In genomic region chr2:227545990-227546389, GRCh38 we compare ENCODE assay signal across 12 cellular contexts. TPM values are rescaled to one million over a fixed set of nuclear protein-coding genes. Genes with fewer than 3 reads are reported as not detected.
DNase-seq lines count a peak whose midpoint lies in the region; TF ChIP-seq lines count a peak whose summit lies in the region.
"Had no signal": no experiment of that assay in that cellular context is flagged by ENCODE, and none has a peak within 500 bp of the region (broad histone marks: within the 10 kb centered on the region; RNA-seq: fewer than 3 reads in every experiment).

No MANE protein-coding gene starts in this region.

- DNase-seq in activated T-cell treated with anti-CD3 and anti-CD28 coated beads for 48 hours (ENCODE audit: low read depth) (peak; percentile 12), MG63 (peak; percentile 4), astrocyte of the spinal cord (ENCODE audit: low read depth, low spot score) (no peak), germinal center (ENCODE audit: low spot score) (no peak), NCI-H2171 (lab: John Stamatoyannopoulos, UW) (no peak), NOMO-1 treated with DMSO at 0.1 percent for 48 hours (lab: John Stamatoyannopoulos, UW; ENCODE audit: unreplicated experiment) (no peak)
- DNase-seq in activated T-cell treated with anti-CD3 and anti-CD28 coated beads, Interleukin-2, amount 50 U/mL, for 48 hours = no peak
- peak; percentile 18 for DNase-seq in stimulated activated CD4-positive, alpha-beta T cell treated with anti-CD3 and anti-CD28 coated beads, Interleukin-4, amount 100 ng/mL, for 1 hour
- DNase-seq: NCI-H2227 treated with DMSO at 0.1 percent for 48 hours, sigmoid colon had no signal

- TF ChIP-seq CTCF in astrocyte of the spinal cord (IDR thresholded peaks at IDR 0.05; ENCODE audit: low read depth, low read length) = peak; percentile 20

- H3K4me3 ChIP-seq in MG63 = no peak overlapping the region
- no peak overlapping the region for H3K4me3 ChIP-seq in astrocyte of the spinal cord (ENCODE audit: low read depth, low read length)
- H3K4me3 ChIP-seq: sigmoid colon had no signal

- H3K9me3 ChIP-seq in MG63 = peaks cover 2% of the 10 kb centered on the region; the same call in 1 of the 2 replicates
- H3K9me3 ChIP-seq: sigmoid colon had no signal

- in situ Hi-C loops in astrocyte of the spinal cord (cut with HindIII; ENCODE audit: low sequenced_read_pairs) = no loop called here

- no peaks in the 10 kb centered on the region for H3K27me3 ChIP-seq in MG63
- H3K27me3 ChIP-seq: sigmoid colon had no signal

- peaks cover 56% of the 10 kb centered on the region for H3K36me3 ChIP-seq in MG63

RNA-seq across cellular contexts. Expression of gene SCYGR2, which starts 52.7 kb away (rescaled TPM):
- total RNA-seq in MG63 (2014; rRNA removed; shearing (Covaris generic); ENCODE audit: low replicate concordance) = not detected in 2 replicates
- total RNA-seq: liver; sigmoid colon; T-helper 1 cell treated with Interleukin-12 subunit alpha and Interleukin-12 subunit beta and Interleukin-4 antibody, amounts not matched to agents 30 ng/mL and 1 ng/mL, for 36 hours had no signal

Comparison
In these comparisons a context has a peak if more than half of its experiments do, and no peak if none do; other contexts are left out.
1. DNase-seq: peak in activated T-cell treated with anti-CD3 and anti-CD28 coated beads for 48 hours (single experiment), MG63 (single experiment) and stimulated activated CD4-positive, alpha-beta T cell treated with anti-CD3 and anti-CD28 coated beads, Interleukin-4, amount 100 ng/mL, for 1 hour (single experiment); none in activated T-cell treated with anti-CD3 and anti-CD28 coated beads, Interleukin-2, amount 50 U/mL, for 48 hours (0 of 2), astrocyte of the spinal cord (single experiment), germinal center (single experiment), NCI-H2171 (single experiment) and NOMO-1 treated with DMSO at 0.1 percent for 48 hours (single experiment).